In genomic region chr16:51815527-51815926, GRCh38 we compare ENCODE assay signal across 20 cellular contexts.
DNase-seq lines count a peak whose midpoint lies in the region; ATAC-seq and TF ChIP-seq lines count a peak whose summit lies in the region.
"Had no signal": no experiment of that assay in that cellular context is flagged by ENCODE, and none has a peak within 500 bp of the region (broad histone marks: within the 10 kb centered on the region; RNA-seq: fewer than 3 reads in every experiment).

No MANE protein-coding gene starts in this region.

- H4K91ac ChIP-seq in IMR-90 (ENCODE audit: insufficient read depth, low read depth, low read length) = no peak overlapping the region

- H2BK15ac ChIP-seq in IMR-90 (ENCODE audit: low read depth, low read length) = no peak overlapping the region

- H3K27me3 ChIP-seq in IMR-90 (ENCODE audit: control insufficient read depth, insufficient read depth, low read length) = no peaks in the 10 kb centered on the region
- H3K27me3 ChIP-seq: BE2C, BLaER1 had no signal

- H2BK5ac ChIP-seq in IMR-90 (ENCODE audit: low read depth, low read length, poor library complexity, severe bottlenecking) = no peak overlapping the region

- H3K27ac ChIP-seq in HEK293 (ENCODE audit: extremely low read depth, low read depth, low read length) = no peak overlapping the region
- H3K27ac ChIP-seq in IMR-90 (ENCODE audit: insufficient read depth, low read length) = no peak overlapping the region
- H3K27ac ChIP-seq: 22Rv1, BLaER1 had no signal

- WGBS in IMR-90 (ENCODE audit: extremely low coverage in 2 of 2, insufficient read length in 1 of 2), 2 experiments = no CpG with 5 or more reads among the region's 3 CpGs

- no peaks in the 10 kb centered on the region for H3K79me1 ChIP-seq in IMR-90 (ENCODE audit: low read depth in 1 of 2, low read length in 2 of 2)

- peak overlapping the region; percentile 3; the same call in 1 of the 2 replicates for H2BK120ac ChIP-seq in IMR-90 (ENCODE audit: low read depth, low read length)

- no peak overlapping the region for H3K4ac ChIP-seq in IMR-90 (ENCODE audit: low read depth, low read length)

- no peak overlapping the region for H2AK5ac ChIP-seq in IMR-90 (ENCODE audit: low read depth, low read length)

- intact Hi-C loops in IMR-90 (cut with micrococcal nuclease) = no loop called here

- peaks cover 5% of the 10 kb centered on the region; the same call in 1 of the 2 replicates for H3K4me1 ChIP-seq in HEK293 (ENCODE audit: control insufficient read depth, insufficient read depth, low read length)
- H3K4me1 ChIP-seq in IMR-90 (ENCODE audit: control insufficient read depth, insufficient read depth, low read length) = peaks cover 2% of the 10 kb centered on the region; the same call in 1 of the 2 replicates
- H3K4me1 ChIP-seq: BE2C, BLaER1, Caco-2 had no signal

- H3K9me3 ChIP-seq in HEK293 (ENCODE audit: control insufficient read depth, insufficient read depth, low read depth, low read length) (no peaks in the 10 kb centered on the region), IMR-90 (ENCODE audit: control insufficient read depth, insufficient read depth, low read length) (peaks cover 2% of the 10 kb centered on the region; the same call in 1 of the 2 replicates)
- H3K9me3 ChIP-seq: BE2C, Caco-2 had no signal

- dilution Hi-C loops in IMR-90 (cut with HindIII; ENCODE audit: low sequenced_read_pairs, unreplicated experiment) = no loop called here

- no peak overlapping the region for H3K23ac ChIP-seq in IMR-90 (ENCODE audit: low read depth, low read length)

- no peak overlapping the region for H2AFZ ChIP-seq in IMR-90 (replicated peaks; ENCODE audit: low read length, poor library complexity)

- TF ChIP-seq POLR2A in IMR-90 (IDR thresholded peaks at IDR 0.05; ENCODE audit: low read depth, low read length) = no peak

- H3K18ac ChIP-seq in IMR-90 (ENCODE audit: low read depth, low read length) = no peak overlapping the region

- no peak overlapping the region for H3K56ac ChIP-seq in IMR-90 (ENCODE audit: extremely low read depth, insufficient read depth, low read length)

- H3K4me3 ChIP-seq in HEK293 (ENCODE audit: low read depth, low read length) (no peak overlapping the region), IMR-90 (ENCODE audit: insufficient read depth, low read depth, low read length) (no peak overlapping the region), fibroblast of villous mesenchyme (ENCODE audit: low read depth, low read length) (no peak overlapping the region)
- H3K4me3 ChIP-seq: BLaER1 had no signal

- H3K36me3 ChIP-seq in HEK293 (ENCODE audit: control insufficient read depth in 2 of 2, insufficient read depth in 1 of 2, low read length in 2 of 2) = no peaks in the 10 kb centered on the region
- no peaks in the 10 kb centered on the region for H3K36me3 ChIP-seq in IMR-90 (ENCODE audit: control insufficient read depth, insufficient read depth, low read length)
- H3K36me3 ChIP-seq: BE2C, BLaER1 had no signal

- TF ChIP-seq CTCF in HEK293 (tag by site-specific recombination; IDR thresholded peaks at IDR 0.05) (no peak), IMR-90 (conservative IDR thresholded peaks at IDR 0.05; ENCODE audit: low read depth, low read length) (no peak), fibroblast of villous mesenchyme (IDR thresholded peaks at IDR 0.05; ENCODE audit: insufficient read depth, low read depth, low read length) (no peak), GM10248 (IDR thresholded peaks at IDR 0.05; ENCODE audit: control extremely low read depth, extremely low read depth, low read depth, missing control alignments) (no peak)

- no peak overlapping the region for H2AK9ac ChIP-seq in IMR-90 (replicated peaks; ENCODE audit: low read depth, low read length, poor library complexity)

- in situ Hi-C loops in IMR-90 (cut with MboI; ENCODE audit: low sequenced_read_pairs) = loop anchor here (5.0 kb wide), 1 partner anchor 172 kb away; no protein-coding TSS in a partner anchor

- H2BK20ac ChIP-seq in IMR-90 (ENCODE audit: low read depth, low read length) = no peak overlapping the region

- no peak for ATAC-seq in IMR-90 (ENCODE audit: low read depth)

- no peak overlapping the region for H3K4me2 ChIP-seq in IMR-90 (ENCODE audit: low read depth, low read length)
- H3K4me2 ChIP-seq: BLaER1 had no signal

- no peak overlapping the region for H4K8ac ChIP-seq in IMR-90 (ENCODE audit: low read depth in 2 of 2, low read length in 2 of 2)

- H3K14ac ChIP-seq in IMR-90 (replicated peaks; ENCODE audit: low read depth, low read length) = no peak overlapping the region

- TF ChIP-seq RAD21 in IMR-90 (IDR thresholded peaks at IDR 0.05; ENCODE audit: low read length) = no peak

- no TSS peak for BruUV-seq in IMR-90 (replicated peaks; lab: Mats Ljungman, UMichigan)

- DNase-seq in IMR-90 (peak; percentile 32), amniotic epithelial cell (ENCODE audit: low read depth) (peak; percentile 63), fibroblast of villous mesenchyme (ENCODE audit: low read depth) (peak; percentile 87), GM10248 (ENCODE audit: extremely low spot score) (no peak), GM03348 (ENCODE audit: low spot score) (no peak), kidney tubule cell (ENCODE audit: low spot score) (no peak), COLO668 (lab: John Stamatoyannopoulos, UW; ENCODE audit: unreplicated experiment) (no peak)
- DNase-seq: ACHN; BE2C; C1 segment of cervical spinal cord; Caco-2; Calu3; CD4-positive, alpha-beta memory T cell; CD4-positive, CD25-positive, alpha-beta regulatory T cell; CD8-positive, alpha-beta memory T cell; DMS79 treated with DMSO at 0.1 percent for 48 hours; GF-D8 had no signal

- no peak overlapping the region for H4K5ac ChIP-seq in IMR-90 (ENCODE audit: low read depth, low read length)

- no peak overlapping the region for H3K9ac ChIP-seq in IMR-90 (ENCODE audit: low read depth, low read length)
- H3K9ac ChIP-seq: BLaER1 had no signal

- CTCF ChIA-PET in HEK293 (lab: Yijun Ruan, JAX) = interaction anchor here (1.0 kb wide), 1 partner anchor 155 kb away, joined by 3 read pairs; no protein-coding TSS in a partner anchor
- CTCF ChIA-PET in IMR-90 (lab: Yijun Ruan, JAX) = interaction anchor here (0.9 kb wide), 1 partner anchor 156 kb away, joined by 3 read pairs; no protein-coding TSS in a partner anchor
- CTCF ChIA-PET in GM10248 (lab: Yijun Ruan, JAX) = no interaction called here

- H4K20me1 ChIP-seq in IMR-90 (ENCODE audit: insufficient read depth, low read length) = no peaks in the 10 kb centered on the region
- H4K20me1 ChIP-seq: BLaER1 had no signal

- POLR2A ChIA-PET in HEK293 (lab: Yijun Ruan, JAX) = no interaction called here
- POLR2A ChIA-PET in IMR-90 (lab: Charles Lee; ENCODE audit: unreplicated experiment) = no interaction called here
- POLR2A ChIA-PET in GM10248 (lab: Yijun Ruan, JAX) = no interaction called here

- H3K9me1 ChIP-seq in IMR-90 (ENCODE audit: insufficient read depth, low read length) = no peaks in the 10 kb centered on the region; the same call in 1 of the 2 replicates

TF ChIP-seq in HEK293, 187 proteins besides CTCF, POLR2A, EP300 and RAD21 (continues in another document):
- TF ChIP-seq ZNF558 (tag by site-specific recombination; IDR thresholded peaks at IDR 0.05) = no peak
- no peak for TF ChIP-seq ZNF16 (tag by site-specific recombination; IDR thresholded peaks at IDR 0.05; ENCODE audit: low read depth)
- TF ChIP-seq PRDM6 (tag by site-specific recombination; IDR thresholded peaks at IDR 0.05) = peak; percentile 76
- TF ChIP-seq ZNF629 (tag by site-specific recombination; IDR thresholded peaks at IDR 0.05) = peak; percentile 40
- TF ChIP-seq FEZF1 (tag by site-specific recombination; IDR thresholded peaks at IDR 0.05) = peak; percentile 29; the same call in 1 of the 2 replicates
- TF ChIP-seq ZNF843 (tag by site-specific recombination; IDR thresholded peaks at IDR 0.05) = peak; percentile 71
- peak; percentile 39; the same call in 1 of the 2 replicates for TF ChIP-seq ZNF335 (tag by site-specific recombination; conservative IDR thresholded peaks at IDR 0.05)

TF ChIP-seq in IMR-90, 13 proteins besides CTCF, POLR2A, EP300 and RAD21:
- TF ChIP-seq SMC3 (IDR thresholded peaks at IDR 0.05; ENCODE audit: low read depth, low read length) (no peak), RFX5 (IDR thresholded peaks at IDR 0.05; ENCODE audit: low read depth, low read length) (no peak), ELK1 (IDR thresholded peaks at IDR 0.05; ENCODE audit: borderline replicate concordance, low read depth, low read length) (no peak), BHLHE40 (IDR thresholded peaks at IDR 0.05; ENCODE audit: low read depth, low read length) (no peak), FOS (IDR thresholded peaks at IDR 0.05; ENCODE audit: low read depth, low read length) (no peak), USF2 (IDR thresholded peaks at IDR 0.05; ENCODE audit: low read depth, low read length) (no peak), CEBPB (IDR thresholded peaks at IDR 0.05; ENCODE audit: low read depth, low read length) (no peak), NFE2L2 (IDR thresholded peaks at IDR 0.05; ENCODE audit: low read depth, low read length) (no peak), CHD1 (IDR thresholded peaks at IDR 0.05; ENCODE audit: low read depth, low read length) (no peak)

Comparison
In these comparisons a context has a peak if more than half of its experiments do, and no peak if none do; other contexts are left out.
1. DNase-seq: peak in IMR-90 (single experiment), amniotic epithelial cell (single experiment) and fibroblast of villous mesenchyme (single experiment); none in GM10248 (single experiment), GM03348 (single experiment), kidney tubule cell (single experiment) and COLO668 (single experiment).